ENCODE assay signal across 30 cellular contexts in genomic region chr11:62387381-62387780, GRCh38. TPM values are rescaled to one million over a fixed set of nuclear protein-coding genes. Genes with fewer than 3 reads are reported as not detected.
"Had no signal": no experiment of that assay in that cellular context is flagged by ENCODE, and none has a peak within 500 bp of the region (broad histone marks: within the 10 kb centered on the region; RNA-seq: fewer than 3 reads in every experiment).

No MANE protein-coding gene starts in this region.

- DNase-seq: dermis blood vessel endothelial cell; esophagus squamous epithelium; foreskin fibroblast; immature natural killer cell; kidney; left cardiac atrium; left ventricle myocardium inferior; lower lobe of right lung; natural killer cell; psoas muscle; retina; right lobe of liver; spleen; stimulated activated CD4-positive, alpha-beta T cell treated with anti-CD3 and anti-CD28 coated beads, Interleukin-15, amount 100 ng/mL, for 24 hours; stimulated activated CD4-positive, alpha-beta T cell treated with anti-CD3 and anti-CD28 coated beads, Interleukin-1b, Interleukin-23, amount 100 ng/mL, for 48 hours; stimulated activated CD4-positive, alpha-beta T cell treated with anti-CD3 and anti-CD28 coated beads, Interleukin-4, amount 100 ng/mL, for 24 hours; upper lobe of left lung; uterus had no signal

- H3K27ac Mint-ChIP-seq: immature natural killer cell; memory B cell; mesothelial cell of epicardium; natural killer cell; stimulated activated memory B cell treated with anti-CD40 and anti-IgM and Interleukin-4, amounts not matched to agents 10 μg/mL and 1 μg/mL and 100 μg/mL, for 72 hours; stimulated activated naive CD8-positive, alpha-beta T cell treated with anti-CD3 and anti-CD28 coated beads, Interleukin-15, Interleukin-2, amounts not matched to agents 100 ng/mL and 50 ng/mL, for 24 hours had no signal

- H3K9me3 Mint-ChIP-seq: immature natural killer cell; memory B cell; mesothelial cell of epicardium; natural killer cell; stimulated activated memory B cell treated with anti-CD40 and anti-IgM and Interleukin-4, amounts not matched to agents 10 μg/mL and 1 μg/mL and 100 μg/mL, for 72 hours; stimulated activated naive CD8-positive, alpha-beta T cell treated with anti-CD3 and anti-CD28 coated beads, Interleukin-15, Interleukin-2, amounts not matched to agents 100 ng/mL and 50 ng/mL, for 24 hours had no signal

- H3K4me3 ChIP-seq: esophagus squamous epithelium, gastroesophageal sphincter, left ventricle myocardium inferior, lower lobe of right lung, psoas muscle, right lobe of liver, spleen, tibial artery, upper lobe of left lung, uterus had no signal

- ATAC-seq: gastroesophageal sphincter; left cardiac atrium; lower lobe of right lung; natural killer cell; psoas muscle; right lobe of liver; stimulated activated memory B cell treated with anti-CD40 and anti-IgM and Interleukin-4, amounts not matched to agents 10 μg/mL and 1 μg/mL and 100 μg/mL, for 72 hours had no signal

- H3K27ac ChIP-seq: esophagus squamous epithelium, gastroesophageal sphincter, left ventricle myocardium inferior, lower lobe of right lung, parathyroid adenoma, psoas muscle, right lobe of liver, spleen, tibial artery, upper lobe of left lung, uterus had no signal

- H3K36me3 Mint-ChIP-seq: immature natural killer cell; memory B cell; mesothelial cell of epicardium; natural killer cell; stimulated activated memory B cell treated with anti-CD40 and anti-IgM and Interleukin-4, amounts not matched to agents 10 μg/mL and 1 μg/mL and 100 μg/mL, for 72 hours had no signal

- H3K27me3 ChIP-seq: esophagus squamous epithelium, gastroesophageal sphincter, right lobe of liver, spleen, tibial artery, upper lobe of left lung, uterus had no signal

- H3K27me3 Mint-ChIP-seq: memory B cell; stimulated activated memory B cell treated with anti-CD40 and anti-IgM and Interleukin-4, amounts not matched to agents 10 μg/mL and 1 μg/mL and 100 μg/mL, for 72 hours; stimulated activated naive CD8-positive, alpha-beta T cell treated with anti-CD3 and anti-CD28 coated beads, Interleukin-15, Interleukin-2, amounts not matched to agents 100 ng/mL and 50 ng/mL, for 24 hours had no signal

- H2AFZ ChIP-seq: parathyroid adenoma had no signal

- H3K9ac ChIP-seq: parathyroid adenoma had no signal

- H3K79me2 ChIP-seq: parathyroid adenoma had no signal

- H3K36me3 ChIP-seq: esophagus squamous epithelium, gastroesophageal sphincter, left ventricle myocardium inferior, right lobe of liver, tibial artery, uterus had no signal

- H3K4me1 ChIP-seq: gastroesophageal sphincter, left ventricle myocardium inferior, lower lobe of right lung, parathyroid adenoma, psoas muscle, right lobe of liver, tibial artery, upper lobe of left lung, uterus had no signal

- H3K4me1 Mint-ChIP-seq: memory B cell; stimulated activated memory B cell treated with anti-CD40 and anti-IgM and Interleukin-4, amounts not matched to agents 10 μg/mL and 1 μg/mL and 100 μg/mL, for 72 hours had no signal

- H3K4me3 Mint-ChIP-seq: memory B cell; mesothelial cell of epicardium; natural killer cell; stimulated activated memory B cell treated with anti-CD40 and anti-IgM and Interleukin-4, amounts not matched to agents 10 μg/mL and 1 μg/mL and 100 μg/mL, for 72 hours; stimulated activated naive CD8-positive, alpha-beta T cell treated with anti-CD3 and anti-CD28 coated beads, Interleukin-15, Interleukin-2, amounts not matched to agents 100 ng/mL and 50 ng/mL, for 24 hours had no signal

RNA-seq across cellular contexts. Expression of gene SCGB1A1, which starts 31.5 kb away (rescaled TPM):
- total RNA-seq: dermis blood vessel endothelial cell, epithelial cell of proximal tubule, gastroesophageal sphincter, kidney, left cardiac atrium, left ventricle myocardium inferior, mesothelial cell of epicardium, myocyte, natural killer cell, omental fat pad, psoas muscle, right lobe of liver, skeletal muscle tissue, spleen, temporal lobe, uterus had no signal

RNA-seq across cellular contexts. Expression of gene ASRGL1, which starts 50.1 kb away (rescaled TPM):
- total RNA-seq: myocyte had no signal
